Comparison of ENCODE assay signal across 1 cellular context in the genomic region with DNA sequence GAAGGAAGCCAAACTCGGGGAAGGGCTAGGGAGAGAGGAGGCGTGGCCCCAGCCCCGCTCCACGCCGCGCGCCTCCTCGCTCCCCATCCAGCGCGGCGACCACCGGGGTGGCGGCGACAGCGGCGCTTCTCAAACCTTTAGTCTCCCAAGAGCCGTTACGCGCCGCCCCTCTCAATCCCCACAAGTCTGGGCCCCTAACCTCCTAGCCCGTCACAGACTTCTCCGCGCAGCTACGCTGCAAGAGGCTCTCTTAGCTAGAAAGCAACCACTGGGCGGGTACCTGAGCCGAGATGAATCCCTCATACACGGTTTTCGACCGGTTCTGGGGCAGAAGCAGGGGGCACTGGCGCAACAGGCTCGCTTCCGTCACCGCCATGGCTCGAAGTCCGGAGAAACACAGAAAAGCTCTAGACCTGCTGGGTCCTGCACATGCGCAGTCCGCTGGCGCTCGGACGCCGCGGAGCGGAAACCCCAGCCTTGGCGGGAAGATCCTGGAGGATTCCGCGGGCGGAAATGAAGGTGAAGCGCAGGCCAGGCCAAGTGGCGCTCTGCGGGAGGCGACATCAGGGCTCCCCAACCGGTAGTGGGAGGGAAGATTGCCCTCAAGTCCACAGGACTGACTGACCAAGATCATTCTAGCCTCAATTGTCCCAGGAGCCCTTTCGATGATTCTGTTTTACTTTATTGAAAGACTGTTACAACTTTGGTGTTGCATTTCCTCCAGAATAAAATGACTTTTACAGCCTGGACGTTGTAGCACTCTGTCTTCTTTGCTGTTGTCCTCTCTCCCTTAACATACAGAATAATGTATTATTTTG.
TF ChIP-seq lines count a peak whose summit lies in the region.

A gene (minus strand): TSS at position 388 of the 818 bp plus-strand sequence. CDS start 12 bp downstream, at position 376.

TF ChIP-seq in HepG2, 621 proteins besides CTCF, POLR2A, EP300 and RAD21 (continued from another document and continues in another):
- TF ChIP-seq, protein P1, sequence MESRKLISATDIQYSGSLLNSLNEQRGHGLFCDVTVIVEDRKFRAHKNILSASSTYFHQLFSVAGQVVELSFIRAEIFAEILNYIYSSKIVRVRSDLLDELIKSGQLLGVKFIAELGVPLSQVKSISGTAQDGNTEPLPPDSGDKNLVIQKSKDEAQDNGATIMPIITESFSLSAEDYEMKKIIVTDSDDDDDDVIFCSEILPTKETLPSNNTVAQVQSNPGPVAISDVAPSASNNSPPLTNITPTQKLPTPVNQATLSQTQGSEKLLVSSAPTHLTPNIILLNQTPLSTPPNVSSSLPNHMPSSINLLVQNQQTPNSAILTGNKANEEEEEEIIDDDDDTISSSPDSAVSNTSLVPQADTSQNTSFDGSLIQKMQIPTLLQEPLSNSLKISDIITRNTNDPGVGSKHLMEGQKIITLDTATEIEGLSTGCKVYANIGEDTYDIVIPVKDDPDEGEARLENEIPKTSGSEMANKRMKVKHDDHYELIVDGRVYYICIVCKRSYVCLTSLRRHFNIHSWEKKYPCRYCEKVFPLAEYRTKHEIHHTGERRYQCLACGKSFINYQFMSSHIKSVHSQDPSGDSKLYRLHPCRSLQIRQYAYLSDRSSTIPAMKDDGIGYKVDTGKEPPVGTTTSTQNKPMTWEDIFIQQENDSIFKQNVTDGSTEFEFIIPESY (CRISPR knock-in tag; IDR thresholded peaks at IDR 0.05): peak; percentile 12; the same call in 1 of the 2 replicates
- TF ChIP-seq CBX1 (IDR thresholded peaks at IDR 0.05; ENCODE audit: low read depth): peak; percentile 92
- TF ChIP-seq, protein P2, sequence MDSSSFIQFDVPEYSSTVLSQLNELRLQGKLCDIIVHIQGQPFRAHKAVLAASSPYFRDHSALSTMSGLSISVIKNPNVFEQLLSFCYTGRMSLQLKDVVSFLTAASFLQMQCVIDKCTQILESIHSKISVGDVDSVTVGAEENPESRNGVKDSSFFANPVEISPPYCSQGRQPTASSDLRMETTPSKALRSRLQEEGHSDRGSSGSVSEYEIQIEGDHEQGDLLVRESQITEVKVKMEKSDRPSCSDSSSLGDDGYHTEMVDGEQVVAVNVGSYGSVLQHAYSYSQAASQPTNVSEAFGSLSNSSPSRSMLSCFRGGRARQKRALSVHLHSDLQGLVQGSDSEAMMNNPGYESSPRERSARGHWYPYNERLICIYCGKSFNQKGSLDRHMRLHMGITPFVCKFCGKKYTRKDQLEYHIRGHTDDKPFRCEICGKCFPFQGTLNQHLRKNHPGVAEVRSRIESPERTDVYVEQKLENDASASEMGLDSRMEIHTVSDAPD (CRISPR knock-in tag; IDR thresholded peaks at IDR 0.05): peak; percentile 97
- TF ChIP-seq, protein P3, sequence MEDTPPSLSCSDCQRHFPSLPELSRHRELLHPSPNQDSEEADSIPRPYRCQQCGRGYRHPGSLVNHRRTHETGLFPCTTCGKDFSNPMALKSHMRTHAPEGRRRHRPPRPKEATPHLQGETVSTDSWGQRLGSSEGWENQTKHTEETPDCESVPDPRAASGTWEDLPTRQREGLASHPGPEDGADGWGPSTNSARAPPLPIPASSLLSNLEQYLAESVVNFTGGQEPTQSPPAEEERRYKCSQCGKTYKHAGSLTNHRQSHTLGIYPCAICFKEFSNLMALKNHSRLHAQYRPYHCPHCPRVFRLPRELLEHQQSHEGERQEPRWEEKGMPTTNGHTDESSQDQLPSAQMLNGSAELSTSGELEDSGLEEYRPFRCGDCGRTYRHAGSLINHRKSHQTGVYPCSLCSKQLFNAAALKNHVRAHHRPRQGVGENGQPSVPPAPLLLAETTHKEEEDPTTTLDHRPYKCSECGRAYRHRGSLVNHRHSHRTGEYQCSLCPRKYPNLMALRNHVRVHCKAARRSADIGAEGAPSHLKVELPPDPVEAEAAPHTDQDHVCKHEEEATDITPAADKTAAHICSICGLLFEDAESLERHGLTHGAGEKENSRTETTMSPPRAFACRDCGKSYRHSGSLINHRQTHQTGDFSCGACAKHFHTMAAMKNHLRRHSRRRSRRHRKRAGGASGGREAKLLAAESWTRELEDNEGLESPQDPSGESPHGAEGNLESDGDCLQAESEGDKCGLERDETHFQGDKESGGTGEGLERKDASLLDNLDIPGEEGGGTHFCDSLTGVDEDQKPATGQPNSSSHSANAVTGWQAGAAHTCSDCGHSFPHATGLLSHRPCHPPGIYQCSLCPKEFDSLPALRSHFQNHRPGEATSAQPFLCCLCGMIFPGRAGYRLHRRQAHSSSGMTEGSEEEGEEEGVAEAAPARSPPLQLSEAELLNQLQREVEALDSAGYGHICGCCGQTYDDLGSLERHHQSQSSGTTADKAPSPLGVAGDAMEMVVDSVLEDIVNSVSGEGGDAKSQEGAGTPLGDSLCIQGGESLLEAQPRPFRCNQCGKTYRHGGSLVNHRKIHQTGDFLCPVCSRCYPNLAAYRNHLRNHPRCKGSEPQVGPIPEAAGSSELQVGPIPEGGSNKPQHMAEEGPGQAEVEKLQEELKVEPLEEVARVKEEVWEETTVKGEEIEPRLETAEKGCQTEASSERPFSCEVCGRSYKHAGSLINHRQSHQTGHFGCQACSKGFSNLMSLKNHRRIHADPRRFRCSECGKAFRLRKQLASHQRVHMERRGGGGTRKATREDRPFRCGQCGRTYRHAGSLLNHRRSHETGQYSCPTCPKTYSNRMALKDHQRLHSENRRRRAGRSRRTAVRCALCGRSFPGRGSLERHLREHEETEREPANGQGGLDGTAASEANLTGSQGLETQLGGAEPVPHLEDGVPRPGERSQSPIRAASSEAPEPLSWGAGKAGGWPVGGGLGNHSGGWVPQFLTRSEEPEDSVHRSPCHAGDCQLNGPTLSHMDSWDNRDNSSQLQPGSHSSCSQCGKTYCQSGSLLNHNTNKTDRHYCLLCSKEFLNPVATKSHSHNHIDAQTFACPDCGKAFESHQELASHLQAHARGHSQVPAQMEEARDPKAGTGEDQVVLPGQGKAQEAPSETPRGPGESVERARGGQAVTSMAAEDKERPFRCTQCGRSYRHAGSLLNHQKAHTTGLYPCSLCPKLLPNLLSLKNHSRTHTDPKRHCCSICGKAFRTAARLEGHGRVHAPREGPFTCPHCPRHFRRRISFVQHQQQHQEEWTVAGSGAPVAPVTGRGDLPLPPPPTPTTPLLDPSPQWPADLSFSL (CRISPR knock-in tag; IDR thresholded peaks at IDR 0.05): peak; percentile 32; the same call in 1 of the 2 replicates
- TF ChIP-seq ZNF496 (CRISPR knock-in tag; IDR thresholded peaks at IDR 0.05; ENCODE audit: insufficient replicate concordance): no peak
- TF ChIP-seq CREB1 (IDR thresholded peaks at IDR 0.05): peak; percentile 39
- no peak; the same call in none of the 2 replicates for TF ChIP-seq CREB1 (CRISPR knock-in tag; IDR thresholded peaks at IDR 0.05)
- peak; percentile 83 for TF ChIP-seq AGO1 (IDR thresholded peaks at IDR 0.05; ENCODE audit: low read depth, low read length, poor library complexity, severe bottlenecking)
- TF ChIP-seq, protein P4, sequence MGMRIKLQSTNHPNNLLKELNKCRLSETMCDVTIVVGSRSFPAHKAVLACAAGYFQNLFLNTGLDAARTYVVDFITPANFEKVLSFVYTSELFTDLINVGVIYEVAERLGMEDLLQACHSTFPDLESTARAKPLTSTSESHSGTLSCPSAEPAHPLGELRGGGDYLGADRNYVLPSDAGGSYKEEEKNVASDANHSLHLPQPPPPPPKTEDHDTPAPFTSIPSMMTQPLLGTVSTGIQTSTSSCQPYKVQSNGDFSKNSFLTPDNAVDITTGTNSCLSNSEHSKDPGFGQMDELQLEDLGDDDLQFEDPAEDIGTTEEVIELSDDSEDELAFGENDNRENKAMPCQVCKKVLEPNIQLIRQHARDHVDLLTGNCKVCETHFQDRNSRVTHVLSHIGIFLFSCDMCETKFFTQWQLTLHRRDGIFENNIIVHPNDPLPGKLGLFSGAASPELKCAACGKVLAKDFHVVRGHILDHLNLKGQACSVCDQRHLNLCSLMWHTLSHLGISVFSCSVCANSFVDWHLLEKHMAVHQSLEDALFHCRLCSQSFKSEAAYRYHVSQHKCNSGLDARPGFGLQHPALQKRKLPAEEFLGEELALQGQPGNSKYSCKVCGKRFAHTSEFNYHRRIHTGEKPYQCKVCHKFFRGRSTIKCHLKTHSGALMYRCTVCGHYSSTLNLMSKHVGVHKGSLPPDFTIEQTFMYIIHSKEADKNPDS (CRISPR knock-in tag; IDR thresholded peaks at IDR 0.05): no peak
- peak; percentile 97 for TF ChIP-seq ZNF547 (CRISPR knock-in tag; IDR thresholded peaks at IDR 0.05)
- TF ChIP-seq, protein P5, sequence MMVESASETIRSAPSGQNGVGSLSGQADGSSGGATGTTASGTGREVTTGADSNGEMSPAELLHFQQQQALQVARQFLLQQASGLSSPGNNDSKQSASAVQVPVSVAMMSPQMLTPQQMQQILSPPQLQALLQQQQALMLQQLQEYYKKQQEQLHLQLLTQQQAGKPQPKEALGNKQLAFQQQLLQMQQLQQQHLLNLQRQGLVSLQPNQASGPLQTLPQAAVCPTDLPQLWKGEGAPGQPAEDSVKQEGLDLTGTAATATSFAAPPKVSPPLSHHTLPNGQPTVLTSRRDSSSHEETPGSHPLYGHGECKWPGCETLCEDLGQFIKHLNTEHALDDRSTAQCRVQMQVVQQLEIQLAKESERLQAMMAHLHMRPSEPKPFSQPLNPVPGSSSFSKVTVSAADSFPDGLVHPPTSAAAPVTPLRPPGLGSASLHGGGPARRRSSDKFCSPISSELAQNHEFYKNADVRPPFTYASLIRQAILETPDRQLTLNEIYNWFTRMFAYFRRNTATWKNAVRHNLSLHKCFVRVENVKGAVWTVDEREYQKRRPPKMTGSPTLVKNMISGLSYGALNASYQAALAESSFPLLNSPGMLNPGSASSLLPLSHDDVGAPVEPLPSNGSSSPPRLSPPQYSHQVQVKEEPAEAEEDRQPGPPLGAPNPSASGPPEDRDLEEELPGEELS (CRISPR knock-in tag; IDR thresholded peaks at IDR 0.05): peak; percentile 46
- TF ChIP-seq ZNF850 (CRISPR knock-in tag; conservative IDR thresholded peaks at IDR 0.05): peak; percentile 98
- TF ChIP-seq ZC3H13 (CRISPR knock-in tag; IDR thresholded peaks at IDR 0.05): no peak
- no peak; the same call in 1 of the 2 replicates for TF ChIP-seq ZNF652 (CRISPR knock-in tag; IDR thresholded peaks at IDR 0.05; ENCODE audit: borderline replicate concordance, low read depth)
- peak; percentile 100 for TF ChIP-seq ZNF605 (CRISPR knock-in tag; IDR thresholded peaks at IDR 0.05)
- peak; percentile 32 for TF ChIP-seq JARID2 (CRISPR knock-in tag; IDR thresholded peaks at IDR 0.05; ENCODE audit: insufficient replicate concordance)
- peak; percentile 62; the same call in 1 of the 2 replicates for TF ChIP-seq RARA (CRISPR knock-in tag; IDR thresholded peaks at IDR 0.05)
- TF ChIP-seq, protein P6, sequence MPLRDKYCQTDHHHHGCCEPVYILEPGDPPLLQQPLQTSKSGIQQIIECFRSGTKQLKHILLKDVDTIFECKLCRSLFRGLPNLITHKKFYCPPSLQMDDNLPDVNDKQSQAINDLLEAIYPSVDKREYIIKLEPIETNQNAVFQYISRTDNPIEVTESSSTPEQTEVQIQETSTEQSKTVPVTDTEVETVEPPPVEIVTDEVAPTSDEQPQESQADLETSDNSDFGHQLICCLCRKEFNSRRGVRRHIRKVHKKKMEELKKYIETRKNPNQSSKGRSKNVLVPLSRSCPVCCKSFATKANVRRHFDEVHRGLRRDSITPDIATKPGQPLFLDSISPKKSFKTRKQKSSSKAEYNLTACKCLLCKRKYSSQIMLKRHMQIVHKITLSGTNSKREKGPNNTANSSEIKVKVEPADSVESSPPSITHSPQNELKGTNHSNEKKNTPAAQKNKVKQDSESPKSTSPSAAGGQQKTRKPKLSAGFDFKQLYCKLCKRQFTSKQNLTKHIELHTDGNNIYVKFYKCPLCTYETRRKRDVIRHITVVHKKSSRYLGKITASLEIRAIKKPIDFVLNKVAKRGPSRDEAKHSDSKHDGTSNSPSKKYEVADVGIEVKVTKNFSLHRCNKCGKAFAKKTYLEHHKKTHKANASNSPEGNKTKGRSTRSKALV (CRISPR knock-in tag; IDR thresholded peaks at IDR 0.05): peak; percentile 53; the same call in 1 of the 2 replicates
- TF ChIP-seq ZNF124 (CRISPR knock-in tag; IDR thresholded peaks at IDR 0.05): peak; percentile 87; the same call in 1 of the 2 replicates
- peak; percentile 88; the same call in 1 of the 2 replicates for TF ChIP-seq ZNF619 (CRISPR knock-in tag; IDR thresholded peaks at IDR 0.05)
- no peak for TF ChIP-seq SRSF4 (IDR thresholded peaks at IDR 0.05; ENCODE audit: low read depth, low read length, poor library complexity, severe bottlenecking)
- TF ChIP-seq, protein P7, sequence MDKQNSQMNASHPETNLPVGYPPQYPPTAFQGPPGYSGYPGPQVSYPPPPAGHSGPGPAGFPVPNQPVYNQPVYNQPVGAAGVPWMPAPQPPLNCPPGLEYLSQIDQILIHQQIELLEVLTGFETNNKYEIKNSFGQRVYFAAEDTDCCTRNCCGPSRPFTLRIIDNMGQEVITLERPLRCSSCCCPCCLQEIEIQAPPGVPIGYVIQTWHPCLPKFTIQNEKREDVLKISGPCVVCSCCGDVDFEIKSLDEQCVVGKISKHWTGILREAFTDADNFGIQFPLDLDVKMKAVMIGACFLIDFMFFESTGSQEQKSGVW (CRISPR knock-in tag; IDR thresholded peaks at IDR 0.05; ENCODE audit: borderline replicate concordance): peak; percentile 82; the same call in 1 of the 2 replicates
- TF ChIP-seq, protein P8, sequence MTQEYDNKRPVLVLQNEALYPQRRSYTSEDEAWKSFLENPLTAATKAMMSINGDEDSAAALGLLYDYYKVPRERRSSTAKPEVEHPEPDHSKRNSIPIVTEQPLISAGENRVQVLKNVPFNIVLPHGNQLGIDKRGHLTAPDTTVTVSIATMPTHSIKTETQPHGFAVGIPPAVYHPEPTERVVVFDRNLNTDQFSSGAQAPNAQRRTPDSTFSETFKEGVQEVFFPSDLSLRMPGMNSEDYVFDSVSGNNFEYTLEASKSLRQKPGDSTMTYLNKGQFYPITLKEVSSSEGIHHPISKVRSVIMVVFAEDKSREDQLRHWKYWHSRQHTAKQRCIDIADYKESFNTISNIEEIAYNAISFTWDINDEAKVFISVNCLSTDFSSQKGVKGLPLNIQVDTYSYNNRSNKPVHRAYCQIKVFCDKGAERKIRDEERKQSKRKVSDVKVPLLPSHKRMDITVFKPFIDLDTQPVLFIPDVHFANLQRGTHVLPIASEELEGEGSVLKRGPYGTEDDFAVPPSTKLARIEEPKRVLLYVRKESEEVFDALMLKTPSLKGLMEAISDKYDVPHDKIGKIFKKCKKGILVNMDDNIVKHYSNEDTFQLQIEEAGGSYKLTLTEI (CRISPR knock-in tag; conservative IDR thresholded peaks at IDR 0.05): no peak
- TF ChIP-seq HHEX (CRISPR knock-in tag; IDR thresholded peaks at IDR 0.05): no peak
- TF ChIP-seq, protein P9, sequence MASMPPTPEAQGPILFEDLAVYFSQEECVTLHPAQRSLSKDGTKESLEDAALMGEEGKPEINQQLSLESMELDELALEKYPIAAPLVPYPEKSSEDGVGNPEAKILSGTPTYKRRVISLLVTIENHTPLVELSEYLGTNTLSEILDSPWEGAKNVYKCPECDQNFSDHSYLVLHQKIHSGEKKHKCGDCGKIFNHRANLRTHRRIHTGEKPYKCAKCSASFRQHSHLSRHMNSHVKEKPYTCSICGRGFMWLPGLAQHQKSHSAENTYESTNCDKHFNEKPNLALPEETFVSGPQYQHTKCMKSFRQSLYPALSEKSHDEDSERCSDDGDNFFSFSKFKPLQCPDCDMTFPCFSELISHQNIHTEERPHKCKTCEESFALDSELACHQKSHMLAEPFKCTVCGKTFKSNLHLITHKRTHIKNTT (CRISPR knock-in tag; IDR thresholded peaks at IDR 0.05): no peak; the same call in 1 of the 2 replicates
- peak; percentile 77 for TF ChIP-seq IRF2 (CRISPR knock-in tag; IDR thresholded peaks at IDR 0.05)
- peak; percentile 98 for TF ChIP-seq ZSCAN31 (CRISPR knock-in tag; IDR thresholded peaks at IDR 0.05; ENCODE audit: low read depth)
- TF ChIP-seq SMAD9 (CRISPR knock-in tag; IDR thresholded peaks at IDR 0.05): peak; percentile 87
- TF ChIP-seq FOXA3 (CRISPR knock-in tag; IDR thresholded peaks at IDR 0.05): peak; percentile 55; the same call in 1 of the 2 replicates
- peak; percentile 81 for TF ChIP-seq BRD4 (CRISPR knock-in tag; IDR thresholded peaks at IDR 0.05)
- peak; percentile 65; the same call in 1 of the 2 replicates for TF ChIP-seq MIXL1 (CRISPR knock-in tag; IDR thresholded peaks at IDR 0.05)
- TF ChIP-seq SRSF9 (IDR thresholded peaks at IDR 0.05; ENCODE audit: borderline replicate concordance, insufficient read depth, low read depth, low read length, poor library complexity, severe bottlenecking): no peak
- TF ChIP-seq GFI1 (CRISPR knock-in tag; IDR thresholded peaks at IDR 0.05; ENCODE audit: borderline replicate concordance): peak; percentile 69; the same call in 1 of the 2 replicates
